ENCODE assay signal across 8 cellular contexts in genomic region chr12:113184098-113184899, GRCh38. TPM values are rescaled to one million over a fixed set of nuclear protein-coding genes. Genes with fewer than 3 reads are reported as not detected.
DNase-seq lines count a peak whose midpoint lies in the region; ATAC-seq and TF ChIP-seq lines count a peak whose summit lies in the region.

No MANE protein-coding gene starts in this region.

- CTCF ChIA-PET in IMR-90 (lab: Yijun Ruan, JAX) = interaction anchor here (1.1 kb wide), 1 partner anchor 9 kb away, joined by 5 read pairs; no protein-coding TSS in a partner anchor

- H2AK5ac ChIP-seq in IMR-90 (ENCODE audit: low read depth, low read length) = peak overlapping the region; percentile 83

- peak overlapping the region; percentile 96 for H2AFZ ChIP-seq in IMR-90 (replicated peaks; ENCODE audit: low read length, poor library complexity)

- H3K79me1 ChIP-seq in IMR-90 (ENCODE audit: low read depth in 1 of 2, low read length in 2 of 2) = peaks cover 37 to 65% of the 10 kb centered on the region in 2 experiments

- BruUV-seq in IMR-90 (replicated peaks; lab: Mats Ljungman, UMichigan) = no TSS peak

- peak overlapping the region; percentile 24 for H4K5ac ChIP-seq in IMR-90 (ENCODE audit: low read depth, low read length)

- peaks cover 18% of the 10 kb centered on the region for H3K36me3 ChIP-seq in GM06990 (ENCODE audit: control insufficient read depth, insufficient read depth, low read length)
- H3K36me3 ChIP-seq in IMR-90 (ENCODE audit: control insufficient read depth, insufficient read depth, low read length) = peaks cover 15% of the 10 kb centered on the region
- H3K36me3 ChIP-seq in brain microvascular endothelial cell (replicated peaks) = peaks cover 5% of the 10 kb centered on the region
- peaks cover 24% of the 10 kb centered on the region for H3K36me3 ChIP-seq in lower lobe of right lung
- H3K36me3 ChIP-seq in urinary bladder (ENCODE audit: insufficient read depth) = no peaks in the 10 kb centered on the region

- POLR2A ChIA-PET in IMR-90 (lab: Charles Lee; ENCODE audit: unreplicated experiment) = no interaction called here

- TF ChIP-seq CTCF in GM06990 (IDR thresholded peaks at IDR 0.05; ENCODE audit: insufficient read depth, low read length, poor library complexity, severe bottlenecking) (no peak), IMR-90 (conservative IDR thresholded peaks at IDR 0.05; ENCODE audit: low read depth, low read length) (no peak), brain microvascular endothelial cell (IDR thresholded peaks at IDR 0.05; ENCODE audit: low read depth, low read length, missing control alignments) (no peak), lower lobe of right lung (IDR thresholded peaks at IDR 0.05) (no peak)

- no peak overlapping the region for H2BK120ac ChIP-seq in IMR-90 (ENCODE audit: low read depth, low read length)

- H3K23ac ChIP-seq in IMR-90 (ENCODE audit: low read depth, low read length) = peak overlapping the region; percentile 51

- H3K9ac ChIP-seq in IMR-90 (ENCODE audit: low read depth, low read length) = peak overlapping the region; percentile 62

- H3K18ac ChIP-seq in IMR-90 (ENCODE audit: low read depth, low read length) = peak overlapping the region; percentile 5; the same call in 1 of the 2 replicates

- no peak for TF ChIP-seq RAD21 in IMR-90 (IDR thresholded peaks at IDR 0.05; ENCODE audit: low read length)

- peak overlapping the region; percentile 87 for H3K4ac ChIP-seq in IMR-90 (ENCODE audit: low read depth, low read length)

- no peak for TF ChIP-seq POLR2A in IMR-90 (IDR thresholded peaks at IDR 0.05; ENCODE audit: low read depth, low read length)

- H3K27me3 ChIP-seq in GM06990 (replicated peaks; ENCODE audit: control insufficient read depth, insufficient read depth, low read length) (no peaks in the 10 kb centered on the region), IMR-90 (ENCODE audit: control insufficient read depth, insufficient read depth, low read length) (no peaks in the 10 kb centered on the region), brain microvascular endothelial cell (replicated peaks) (no peaks in the 10 kb centered on the region), lower lobe of right lung (ENCODE audit: low read depth) (no peaks in the 10 kb centered on the region)

- peak overlapping the region; percentile 27 to 57 for H4K8ac ChIP-seq in IMR-90 (ENCODE audit: low read depth in 2 of 2, low read length in 2 of 2)

- dilution Hi-C loops in IMR-90 (cut with HindIII; ENCODE audit: low sequenced_read_pairs, unreplicated experiment) = no loop called here

- peak overlapping the region; percentile 66 for H3K4me2 ChIP-seq in IMR-90 (ENCODE audit: low read depth, low read length)

- H2BK20ac ChIP-seq in IMR-90 (ENCODE audit: low read depth, low read length) = no peak overlapping the region

- no peak for DNase-seq in GM06990 (ENCODE audit: extremely low read depth, insufficient read length)
- DNase-seq in IMR-90 = no peak
- DNase-seq in brain microvascular endothelial cell = no peak
- DNase-seq in lower lobe of right lung = peak; percentile 84
- DNase-seq in RKO (ENCODE audit: low spot score) = no peak
- DNase-seq in germinal center (ENCODE audit: low spot score) = no peak

- H2BK5ac ChIP-seq in IMR-90 (ENCODE audit: low read depth, low read length, poor library complexity, severe bottlenecking) = peak overlapping the region; percentile 27

- in situ Hi-C loops in IMR-90 (cut with MboI; ENCODE audit: low sequenced_read_pairs) = loop anchor here (25.0 kb wide), 1 partner anchor 1228 kb away; the partner anchor contains the start of gene TBX5
- in situ Hi-C loops in brain microvascular endothelial cell (cut with HindIII; ENCODE audit: low pct_ligation_motif_present, low sequenced_read_pairs) = no loop called here

- H4K20me1 ChIP-seq in IMR-90 (ENCODE audit: insufficient read depth, low read length) = no peaks in the 10 kb centered on the region; the same call in 1 of the 2 replicates

- H3K27ac ChIP-seq in IMR-90 (ENCODE audit: insufficient read depth, low read length) (peak overlapping the region; percentile 39), brain microvascular endothelial cell (peak overlapping the region; percentile 96), lower lobe of right lung (peak overlapping the region; percentile 98), urinary bladder (ENCODE audit: low read depth) (no peak overlapping the region)

- H3K9me3 ChIP-seq in IMR-90 (ENCODE audit: control insufficient read depth, insufficient read depth, low read length) = no peaks in the 10 kb centered on the region
- no peaks in the 10 kb centered on the region for H3K9me3 ChIP-seq in lower lobe of right lung

- H2AK9ac ChIP-seq in IMR-90 (replicated peaks; ENCODE audit: low read depth, low read length, poor library complexity) = peak overlapping the region; percentile 89

- H3K56ac ChIP-seq in IMR-90 (ENCODE audit: extremely low read depth, insufficient read depth, low read length) = peak overlapping the region; percentile 64

- ATAC-seq in GM21528 (IDR thresholded peaks at IDR 0.05; ENCODE audit: low FRiP score, unreplicated experiment) (peak; percentile 66), IMR-90 (ENCODE audit: low read depth) (peak; percentile 72), lower lobe of right lung (peak; percentile 59 to 65)

- peak overlapping the region; percentile 89 for H3K14ac ChIP-seq in IMR-90 (replicated peaks; ENCODE audit: low read depth, low read length)

- no peak overlapping the region for H2BK15ac ChIP-seq in IMR-90 (ENCODE audit: low read depth, low read length)

- H3K4me1 ChIP-seq in IMR-90 (ENCODE audit: control insufficient read depth, insufficient read depth, low read length) = peaks cover 5% of the 10 kb centered on the region; the same call in 1 of the 2 replicates
- H3K4me1 ChIP-seq in lower lobe of right lung = peaks cover 28% of the 10 kb centered on the region
- H3K4me1 ChIP-seq in urinary bladder (ENCODE audit: insufficient read depth) = no peaks in the 10 kb centered on the region

- H4K91ac ChIP-seq in IMR-90 (ENCODE audit: insufficient read depth, low read depth, low read length) = peak overlapping the region; percentile 81

- no peaks in the 10 kb centered on the region for H3K9me1 ChIP-seq in IMR-90 (ENCODE audit: insufficient read depth, low read length)

- intact Hi-C loops in IMR-90 (cut with micrococcal nuclease) = no loop called here
- intact Hi-C loops in lower lobe of right lung (cut with DNase I) = no loop called here

- 26% methylated on average over 13 of the region's 26 CpGs; no CpG with 5 or more reads in 1 of the 2 experiments for WGBS in IMR-90 (ENCODE audit: extremely low coverage in 2 of 2, insufficient read length in 1 of 2), 2 experiments
- WGBS in urinary bladder = 32% methylated on average over 26 of the region's 26 CpGs

- H3K4me3 ChIP-seq in GM06990 (replicated peaks; ENCODE audit: low read depth, low read length) (peak overlapping the region; percentile 92), IMR-90 (ENCODE audit: insufficient read depth, low read depth, low read length) (peak overlapping the region; percentile 67), brain microvascular endothelial cell (ENCODE audit: low read depth, low read length) (peak overlapping the region; percentile 91), lower lobe of right lung (peak overlapping the region; percentile 99), urinary bladder (ENCODE audit: low read depth, low read length) (peak overlapping the region; percentile 75)

TF ChIP-seq in IMR-90, 13 proteins besides CTCF, POLR2A, EP300 and RAD21 (continues in another document):
- no peak for TF ChIP-seq SMC3 (IDR thresholded peaks at IDR 0.05; ENCODE audit: low read depth, low read length)
- TF ChIP-seq RFX5 (IDR thresholded peaks at IDR 0.05; ENCODE audit: low read depth, low read length) = no peak
- no peak for TF ChIP-seq MAFK (IDR thresholded peaks at IDR 0.05; ENCODE audit: low read depth, low read length)
- no peak for TF ChIP-seq RCOR1 (IDR thresholded peaks at IDR 0.05; ENCODE audit: insufficient replicate concordance, low read length)
- no peak for TF ChIP-seq CHD1 (IDR thresholded peaks at IDR 0.05; ENCODE audit: low read depth, low read length)
- TF ChIP-seq NFE2L2 (IDR thresholded peaks at IDR 0.05; ENCODE audit: low read depth, low read length) = no peak
- TF ChIP-seq BHLHE40 (IDR thresholded peaks at IDR 0.05; ENCODE audit: low read depth, low read length) = no peak
- 0 out of 2 replicates have a peak, but pooled peaks have one; percentile 12 for TF ChIP-seq MXI1 (IDR thresholded peaks at IDR 0.05; ENCODE audit: borderline replicate concordance, low read depth, low read length)

RNA-seq across cellular contexts. Expression of gene DDX54, which starts 1.0 kb away (rescaled TPM):
- total RNA-seq in IMR-90 (2012; rRNA removed) (23.8 and 24.4 TPM in 2 replicates), lower lobe of right lung (54.9 TPM), urinary bladder (10.3 TPM)
- polyA plus RNA-seq in IMR-90 (2012; rRNA removed) (47.5 and 55.1 TPM in 2 replicates), urinary bladder (54.4 TPM)
- 33.5 and 54.5 TPM in 2 replicates for polyA plus RNA-seq in IMR-90 (2012; cell fraction: cytosol; rRNA removed)
- polyA plus RNA-seq in IMR-90 (2012; cell fraction: nucleus; rRNA removed; ENCODE audit: low replicate concordance) = 74.8 and 97.8 TPM in 2 replicates

RNA-seq across cellular contexts. Expression of gene RITA1, which starts 1.2 kb away (rescaled TPM):
- total RNA-seq in IMR-90 (2012; rRNA removed) = 14.7 and 15.0 TPM in 2 replicates
- polyA plus RNA-seq in IMR-90 (2012; rRNA removed) = 14.2 and 15.2 TPM in 2 replicates
- polyA plus RNA-seq in IMR-90 (2012; cell fraction: cytosol; rRNA removed) = 9.9 and 17.3 TPM in 2 replicates
- 7.1 and 9.4 TPM in 2 replicates for polyA plus RNA-seq in IMR-90 (2012; cell fraction: nucleus; rRNA removed; ENCODE audit: low replicate concordance)
- total RNA-seq in lower lobe of right lung = 14.2 TPM
- total RNA-seq in urinary bladder = 5.8 TPM
- polyA plus RNA-seq in urinary bladder = 13.8 TPM

RNA-seq across cellular contexts. Expression of gene CFAP73, which starts 34.8 kb away (rescaled TPM):
- total RNA-seq in IMR-90 (2012; rRNA removed) = not detected in 2 replicates
- polyA plus RNA-seq in IMR-90 (2012; rRNA removed) = not detected in 2 replicates
- not detected in 2 replicates for polyA plus RNA-seq in IMR-90 (2012; cell fraction: cytosol; rRNA removed)
- not detected in 2 replicates for polyA plus RNA-seq in IMR-90 (2012; cell fraction: nucleus; rRNA removed; ENCODE audit: low replicate concordance)
- 7.3 TPM for total RNA-seq in lower lobe of right lung
- total RNA-seq in urinary bladder = not detected
- polyA plus RNA-seq in urinary bladder = 0.39 TPM

RNA-seq across cellular contexts. Expression of gene TPCN1, which starts 37.0 kb away (rescaled TPM):
- total RNA-seq in IMR-90 (2012; rRNA removed) (2.0 and 2.5 TPM in 2 replicates), lower lobe of right lung (68.1 TPM), urinary bladder (19.3 TPM)
- polyA plus RNA-seq in IMR-90 (2012; rRNA removed) (10.4 and 13.2 TPM in 2 replicates), urinary bladder (39.3 TPM)
- 7.7 and 13.8 TPM in 2 replicates for polyA plus RNA-seq in IMR-90 (2012; cell fraction: cytosol; rRNA removed)
- 58.1 and 63.1 TPM in 2 replicates for polyA plus RNA-seq in IMR-90 (2012; cell fraction: nucleus; rRNA removed; ENCODE audit: low replicate concordance)

RNA-seq across cellular contexts. Expression of gene RASAL1, which starts 48.7 kb away (rescaled TPM):
- total RNA-seq in IMR-90 (2012; rRNA removed) (not detected in 2 replicates), lower lobe of right lung (0.41 TPM), urinary bladder (0.11 TPM)
- polyA plus RNA-seq in IMR-90 (2012; rRNA removed) (not detected in 2 replicates), urinary bladder (0.04 TPM)
- not detected in 2 replicates for polyA plus RNA-seq in IMR-90 (2012; cell fraction: cytosol; rRNA removed)
- not detected in 2 replicates for polyA plus RNA-seq in IMR-90 (2012; cell fraction: nucleus; rRNA removed; ENCODE audit: low replicate concordance)
